ENCODE assay signal across 19 cellular contexts in genomic region chr16:66752958-66753357, GRCh38. TPM values are rescaled to one million over a fixed set of nuclear protein-coding genes. Genes with fewer than 3 reads are reported as not detected.
DNase-seq lines count a peak whose midpoint lies in the region; ATAC-seq, FAIRE-seq and TF ChIP-seq lines count a peak whose summit lies in the region.
"Had no signal": no experiment of that assay in that cellular context is flagged by ENCODE, and none has a peak within 500 bp of the region (broad histone marks: within the 10 kb centered on the region; RNA-seq: fewer than 3 reads in every experiment).

No MANE protein-coding gene starts in this region.

- intact Hi-C loops in CD4-positive, alpha-beta T cell (cut with DNase I, micrococcal nuclease): loop anchor here (5.0 kb wide), 3 partner anchors 146 to 809 kb away; partner anchors contain the start of genes CIAO2B (in 1 of the 2) and CTCF (in 1 of the 2)
- intact Hi-C loops in testis (cut with DNase I; ENCODE audit: low total_unique reads): no loop called here

- H3K79me2 ChIP-seq in keratinocyte (ENCODE audit: control insufficient read depth, insufficient read depth, low read length): peaks cover 33% of the 10 kb centered on the region

- H2AFZ ChIP-seq in keratinocyte (ENCODE audit: control insufficient read depth, low read length): no peak overlapping the region

- peak overlapping the region; percentile 75 for H3K4me3 Mint-ChIP-seq in CD4-positive, alpha-beta T cell

- CTCF ChIA-PET in CD4-positive, alpha-beta T cell (lab: Charles Lee): interaction anchor here (2.0 kb wide), 1 partner anchor 78 kb away, joined by 9 read pairs; the partner anchor contains the start of gene NAE1

- H3K4me2 ChIP-seq in keratinocyte (ENCODE audit: control insufficient read depth, extremely low read depth, insufficient read depth, low read depth, low read length): peak overlapping the region; percentile 87

- DNase-seq in CD4-positive, alpha-beta T cell: no peak
- DNase-seq in HTR-8/SVneo (ENCODE audit: insufficient read length, low spot score) (no peak), keratinocyte (ENCODE audit: low read depth, low spot score) (no peak), upper lobe of left lung (no peak), mucosa of gallbladder (ENCODE audit: low spot score) (no peak), HT-29 (ENCODE audit: low spot score) (no peak), testis (no peak)
- DNase-seq: AML-193, Caco-2, H9, KG1, MV-4-11, NCI-H187, NCI-H2107, NCI-H345, NCI-H524 treated with DMSO at 0.1 percent for 48 hours, PC-3 had no signal

- peaks cover 3 to 16% of the 10 kb centered on the region in 2 experiments for H3K36me3 ChIP-seq in keratinocyte (ENCODE audit: control insufficient read depth in 2 of 2, extremely low read depth in 1 of 2, insufficient read depth in 2 of 2, low read length in 2 of 2)
- peaks cover 0 to 13% (median 8%) of the 10 kb centered on the region in 4 donors for H3K36me3 ChIP-seq in upper lobe of left lung
- no peaks in the 10 kb centered on the region for H3K36me3 ChIP-seq in testis (ENCODE audit: low read depth, missing control alignments)

- FAIRE-seq in HTR-8/SVneo (lab: Jason Lieb, UNC): peak; percentile 63
- no peak for FAIRE-seq in keratinocyte (lab: Jason Lieb, UNC)
- FAIRE-seq: G401.6 had no signal

- no peak for ATAC-seq in CD4-positive, alpha-beta T cell (ENCODE audit: poor library complexity)
- no peak for ATAC-seq in upper lobe of left lung (ENCODE audit: low FRiP score in 2 of 2)
- ATAC-seq: PC-3 had no signal

- H3K27me3 Mint-ChIP-seq in CD4-positive, alpha-beta T cell: peaks cover 19% of the 10 kb centered on the region

- H3K27ac Mint-ChIP-seq in CD4-positive, alpha-beta T cell: no peak overlapping the region
- H3K27ac Mint-ChIP-seq: H9 had no signal

- no peaks in the 10 kb centered on the region for H3K9me1 ChIP-seq in keratinocyte (ENCODE audit: control insufficient read depth, extremely low read depth, insufficient read depth, low read length)

- TF ChIP-seq EP300 in upper lobe of left lung (IDR thresholded peaks at IDR 0.05): no peak

- H3K9me3 Mint-ChIP-seq in CD4-positive, alpha-beta T cell: no peaks in the 10 kb centered on the region
- H3K9me3 Mint-ChIP-seq: H9 had no signal

- H3K4me1 Mint-ChIP-seq in CD4-positive, alpha-beta T cell (ENCODE audit: low read depth): peaks cover 32% of the 10 kb centered on the region

- peaks cover 3% of the 10 kb centered on the region for H4K20me1 ChIP-seq in keratinocyte (ENCODE audit: control insufficient read depth, extremely low read depth, insufficient read depth, low read length)

- 85 to 93% methylated on average over 2 of the region's 2 CpGs for WGBS in upper lobe of left lung, 2 donors
- 86 to 100% methylated on average over 2 of the region's 2 CpGs for WGBS in testis, 2 donors

- H3K4me3 ChIP-seq in keratinocyte (ENCODE audit: control insufficient read depth in 2 of 3, extremely low read depth in 1 of 3, insufficient read depth in 2 of 3, low read depth in 1 of 3, low read length in 3 of 3) (no peak overlapping the region), upper lobe of left lung (no peak overlapping the region), testis (no peak overlapping the region)

- TF ChIP-seq CTCF in CD4-positive, alpha-beta T cell (IDR thresholded peaks at IDR 0.05): no peak
- TF ChIP-seq CTCF in keratinocyte (optimal IDR thresholded peaks at IDR 0.05 in 1 of 3, IDR thresholded peaks at IDR 0.05 in 1 of 3, conservative IDR thresholded peaks at IDR 0.05 in 1 of 3; ENCODE audit: extremely low read depth in 1 of 3, insufficient read depth in 2 of 3, low read length in 3 of 3) (no peak), upper lobe of left lung (IDR thresholded peaks at IDR 0.05) (no peak), testis (IDR thresholded peaks at IDR 0.05) (no peak)

- POLR2A ChIA-PET in CD4-positive, alpha-beta T cell (lab: Charles Lee): interaction anchor here (2.4 kb wide), 1 partner anchor 78 kb away, joined by 13 read pairs; the partner anchor contains the start of gene NAE1

- no peaks in the 10 kb centered on the region for H3K9me3 ChIP-seq in CD4-positive, alpha-beta T cell (ENCODE audit: control insufficient read depth, low read length)
- H3K9me3 ChIP-seq in keratinocyte (ENCODE audit: control insufficient read depth, low read depth, low read length) (no peaks in the 10 kb centered on the region), upper lobe of left lung (no peaks in the 10 kb centered on the region), testis (no peaks in the 10 kb centered on the region)
- H3K9me3 ChIP-seq: Caco-2 had no signal

- TF ChIP-seq POLR2A in upper lobe of left lung (IDR thresholded peaks at IDR 0.05) (no peak), testis (IDR thresholded peaks at IDR 0.05) (no peak)

- H3K9ac ChIP-seq in keratinocyte (ENCODE audit: control insufficient read depth, extremely low read depth, insufficient read depth, low read length): no peak overlapping the region

- H3K4me1 ChIP-seq in keratinocyte (ENCODE audit: control insufficient read depth, extremely low read depth, insufficient read depth, low read length): peaks cover 26% of the 10 kb centered on the region
- H3K4me1 ChIP-seq in upper lobe of left lung: peaks cover 18 to 38% (median 27%) of the 10 kb centered on the region in 4 donors
- peaks cover 9% of the 10 kb centered on the region for H3K4me1 ChIP-seq in testis

- H3K27me3 ChIP-seq in CD4-positive, alpha-beta T cell (ENCODE audit: control insufficient read depth, insufficient read depth, low read length): no peaks in the 10 kb centered on the region
- no peaks in the 10 kb centered on the region for H3K27me3 ChIP-seq in keratinocyte (ENCODE audit: control insufficient read depth, extremely low read depth, insufficient read depth, low read length)
- no peaks in the 10 kb centered on the region for H3K27me3 ChIP-seq in upper lobe of left lung
- H3K27me3 ChIP-seq in testis: no peaks in the 10 kb centered on the region

- H3K27ac ChIP-seq in CD4-positive, alpha-beta T cell (ENCODE audit: low read depth, low read length): no peak overlapping the region
- no peak overlapping the region for H3K27ac ChIP-seq in keratinocyte (ENCODE audit: control insufficient read depth, insufficient read depth, low read length)
- peak overlapping the region in 3 of 4 donors; percentile 91 to 96 (median 92) for H3K27ac ChIP-seq in upper lobe of left lung
- H3K27ac ChIP-seq in testis: no peak overlapping the region

- dilution Hi-C loops in keratinocyte (cut with MboI; ENCODE audit: extremely low pct_ligation_motif_present, low sequenced_read_pairs): no loop called here

- H3K36me3 Mint-ChIP-seq in CD4-positive, alpha-beta T cell (ENCODE audit: low read depth): peaks cover 29% of the 10 kb centered on the region

RNA-seq across cellular contexts. Expression of gene DYNC1LI2, which starts 1.5 kb away (rescaled TPM):
- total RNA-seq in CD4-positive, alpha-beta T cell: 10 to 100 TPM; 81.8 to 82.4 TPM
- polyA plus RNA-seq in keratinocyte (53.0 to 66.0 TPM (median 55.5 TPM) in 3 replicates), testis (ENCODE audit: insufficient read depth, low read depth, low replicate concordance) (89.0 TPM)
- polyA plus RNA-seq in keratinocyte (2011; ENCODE audit: low read depth): 71.3 TPM
- polyA plus RNA-seq in keratinocyte (2011; cell fraction: cytosol; rRNA removed): 35.4 and 41.7 TPM in 2 replicates
- 174 and 181 TPM in 2 replicates for polyA plus RNA-seq in keratinocyte (2011; cell fraction: nucleus; rRNA removed)
- 42.9 and 54.0 TPM in 2 replicates for polyA plus RNA-seq in keratinocyte (2012; ENCODE audit: low replicate concordance)
- polyA minus RNA-seq in keratinocyte: 48.4 to 57.2 TPM (median 49.2 TPM) in 3 replicates
- 29.9 TPM for polyA minus RNA-seq in keratinocyte (2011; cell fraction: cytosol; rRNA and poly(A)+ RNA removed)
- 41.9 and 92.7 TPM in 2 replicates for polyA minus RNA-seq in keratinocyte (2011; cell fraction: nucleus; rRNA and poly(A)+ RNA removed)
- total RNA-seq in upper lobe of left lung (100 to 1,000 TPM in 5 of 6 donors, 10 to 100 TPM in 1; 91.5 to 190 (median 132) TPM), mucosa of gallbladder (151 TPM), testis (100 to 1,000 TPM; 132 to 145 TPM)
- total RNA-seq in HT-29 (2014; rRNA removed; shearing (Covaris generic)): 67.3 and 69.2 TPM in 2 replicates

RNA-seq across cellular contexts. Expression of gene TERB1, which starts 48.4 kb away (rescaled TPM):
- total RNA-seq in CD4-positive, alpha-beta T cell: under 1 TPM; 0.11 to 0.22 TPM
- polyA plus RNA-seq in keratinocyte: 0.17 to 0.22 TPM in 2 of 3 replicates, not detected in the other
- polyA plus RNA-seq in keratinocyte (2011; ENCODE audit: low read depth): not detected
- 0.09 TPM in 1 of 2 replicates, not detected in the other for polyA plus RNA-seq in keratinocyte (2011; cell fraction: cytosol; rRNA removed)
- 0.37 and 0.60 TPM in 2 replicates for polyA plus RNA-seq in keratinocyte (2011; cell fraction: nucleus; rRNA removed)
- polyA plus RNA-seq in keratinocyte (2012; ENCODE audit: low replicate concordance): 0.30 TPM in 1 of 2 replicates, not detected in the other
- 0.16 TPM in 1 of 3 replicates, not detected in the others for polyA minus RNA-seq in keratinocyte
- polyA minus RNA-seq in keratinocyte (2011; cell fraction: cytosol; rRNA and poly(A)+ RNA removed): not detected
- polyA minus RNA-seq in keratinocyte (2011; cell fraction: nucleus; rRNA and poly(A)+ RNA removed): 1.1 TPM in 1 of 2 replicates, not detected in the other
- under 1 TPM in 2 of 6 donors, not detected in 4; 0.31 to 0.55 TPM for total RNA-seq in upper lobe of left lung
- not detected for total RNA-seq in mucosa of gallbladder
- total RNA-seq in HT-29 (2014; rRNA removed; shearing (Covaris generic)): not detected in 2 replicates
- total RNA-seq in testis: 10 to 100 TPM; 12.1 to 30.6 TPM
- polyA plus RNA-seq in testis (ENCODE audit: insufficient read depth, low read depth, low replicate concordance): 13.3 TPM
- total RNA-seq: Caco-2, H9, PC-3 had no signal
- polyA plus RNA-seq: CD14-positive monocyte had no signal

RNA-seq across cellular contexts. Expression of gene CMTM4, which starts 56.4 kb away (rescaled TPM):
- 1 to 10 TPM; 1.1 to 1.6 TPM for total RNA-seq in CD4-positive, alpha-beta T cell
- polyA plus RNA-seq in keratinocyte (18.0 to 25.1 TPM (median 23.1 TPM) in 3 replicates), testis (ENCODE audit: insufficient read depth, low read depth, low replicate concordance) (22.2 TPM)
- 4.4 TPM for polyA plus RNA-seq in keratinocyte (2011; ENCODE audit: low read depth)
- polyA plus RNA-seq in keratinocyte (2011; cell fraction: cytosol; rRNA removed): 18.2 and 22.7 TPM in 2 replicates
- 43.4 and 45.6 TPM in 2 replicates for polyA plus RNA-seq in keratinocyte (2011; cell fraction: nucleus; rRNA removed)
- polyA plus RNA-seq in keratinocyte (2012; ENCODE audit: low replicate concordance): 14.5 and 15.8 TPM in 2 replicates
- polyA minus RNA-seq in keratinocyte: 30.8 to 60.5 TPM (median 46.1 TPM) in 3 replicates
- 37.2 TPM for polyA minus RNA-seq in keratinocyte (2011; cell fraction: cytosol; rRNA and poly(A)+ RNA removed)
- polyA minus RNA-seq in keratinocyte (2011; cell fraction: nucleus; rRNA and poly(A)+ RNA removed): 41.9 and 58.3 TPM in 2 replicates
- total RNA-seq in upper lobe of left lung (10 to 100 TPM; 35.6 to 82.1 (median 55.1) TPM), mucosa of gallbladder (67.9 TPM), testis (10 to 100 TPM; 50.9 to 59.2 TPM)
- 65.1 and 70.2 TPM in 2 replicates for total RNA-seq in HT-29 (2014; rRNA removed; shearing (Covaris generic))

Comparison
In these comparisons a context has a peak if more than half of its experiments do, and no peak if none do; other contexts are left out.
1. H3K27ac ChIP-seq: peak in upper lobe of left lung (3 of 4); none in CD4-positive, alpha-beta T cell (single experiment), keratinocyte (single experiment) and testis (0 of 2).
2. RNA of gene TERB1, which starts 48.4 kb away (total RNA-seq): 12.1 to 30.6 TPM in testis; 0.11 to 0.22 TPM in CD4-positive, alpha-beta T cell, 0.31 to 0.55 TPM in upper lobe of left lung, not detected in mucosa of gallbladder (single experiment) and not detected in HT-29; every median in the first group is over 4 times any median in the second.
3. RNA of gene CMTM4, which starts 56.4 kb away (total RNA-seq): 65.1 to 70.2 TPM in HT-29, 67.9 TPM in mucosa of gallbladder (single experiment), 50.9 to 59.2 TPM in testis and 35.6 to 82.1 TPM in upper lobe of left lung; 1.1 to 1.6 TPM in CD4-positive, alpha-beta T cell; every median in the first group is over 10 times any median in the second.